In the genomic region with DNA sequence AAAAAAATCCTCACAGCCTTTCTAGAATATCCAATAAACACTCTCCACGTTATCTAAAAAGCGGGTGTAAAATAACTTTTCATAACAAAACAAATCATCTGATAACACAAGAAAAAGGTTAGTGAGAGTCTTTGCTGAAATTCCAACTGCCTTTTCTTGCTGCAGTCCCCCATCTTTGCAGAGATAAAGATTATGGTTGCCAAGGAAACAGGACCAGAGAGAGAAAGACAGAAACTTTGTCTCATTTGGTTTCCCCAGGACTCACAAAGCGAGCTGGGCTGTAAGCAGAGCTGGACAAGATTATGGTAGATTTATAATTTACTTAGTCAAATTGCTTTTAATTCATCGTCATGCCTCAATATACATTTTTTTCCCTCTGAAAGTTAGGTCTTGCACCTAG, we compare ENCODE assay signal across 14 cellular contexts.
"Had no signal": no experiment of that assay in that cellular context is flagged by ENCODE, and none has a peak within 500 bp of the region (broad histone marks: within the 10 kb centered on the region; RNA-seq: fewer than 3 reads in every experiment).

No MANE protein-coding gene starts in this region.

- H3K4me1 ChIP-seq: spleen had no signal

- H3K27me3 ChIP-seq: dorsolateral prefrontal cortex had no signal

- H3K9me3 ChIP-seq: mucosa of descending colon had no signal

- H3K4me3 ChIP-seq: dorsolateral prefrontal cortex, mucosa of descending colon, spleen had no signal

- DNase-seq: activated CD4-positive, alpha-beta T cell treated with anti-CD3 and anti-CD28 coated beads, Interleukin-2, amount 50 U/mL, for 4 hours; activated CD4-positive, CD25-positive, alpha-beta regulatory T cell treated with anti-CD3 and anti-CD28 coated beads, Interleukin-2, amount 50 U/mL, for 72 hours; activated T-cell treated with anti-CD3 and anti-CD28 coated beads for 4 hours; aorta; dorsolateral prefrontal cortex; erythroblast; islet precursor cell; mucosa of descending colon; naive thymus-derived CD4-positive, alpha-beta T cell; spleen; stimulated activated naive CD8-positive, alpha-beta T cell treated with anti-CD3 and anti-CD28 coated beads, Interleukin-15, amount 100 ng/mL, for 72 hours had no signal

- ATAC-seq: left lobe of liver; mucosa of descending colon; naive thymus-derived CD4-positive, alpha-beta T cell; sciatic nerve had no signal

- H3K27ac ChIP-seq: spleen had no signal

- H3K27me3 Mint-ChIP-seq: type B pancreatic cell had no signal

- H3K9me3 Mint-ChIP-seq: stimulated activated naive CD8-positive, alpha-beta T cell treated with anti-CD3 and anti-CD28 coated beads, Interleukin-15, amount 100 ng/mL, for 72 hours had no signal

- H3K4me3 Mint-ChIP-seq: naive thymus-derived CD4-positive, alpha-beta T cell; stimulated activated naive CD8-positive, alpha-beta T cell treated with anti-CD3 and anti-CD28 coated beads, Interleukin-15, amount 100 ng/mL, for 72 hours; type B pancreatic cell had no signal

- H3K27ac Mint-ChIP-seq: naive thymus-derived CD4-positive, alpha-beta T cell; stimulated activated naive CD8-positive, alpha-beta T cell treated with anti-CD3 and anti-CD28 coated beads, Interleukin-15, amount 100 ng/mL, for 72 hours; type B pancreatic cell had no signal
